Comparison of ENCODE assay signal across 26 cellular contexts in genomic region chr6:125365230-125365629, GRCh38.
"Had no signal": no experiment of that assay in that cellular context is flagged by ENCODE, and none has a peak within 500 bp of the region (broad histone marks: within the 10 kb centered on the region; RNA-seq: fewer than 3 reads in every experiment).

No MANE protein-coding gene starts in this region.

- H3K4me3 Mint-ChIP-seq: activated CD4-positive, alpha-beta memory T cell treated with anti-CD3 and anti-CD28 coated beads for 36 hours; activated CD4-positive, alpha-beta T cell treated with anti-CD3 and anti-CD28 coated beads, Interleukin-2, amount 10 ng/mL, durations not matched to agents 24 days and 14 days; activated naive CD4-positive, alpha-beta T cell treated with anti-CD3 and anti-CD28 coated beads, Interleukin-2, amount 50 U/mL, for 24 hours; activated naive CD8-positive, alpha-beta T cell treated with anti-CD3 and anti-CD28 coated beads, Interleukin-2, amount 50 U/mL, for 24 hours; memory B cell; natural killer cell; stimulated activated effector memory CD8-positive, alpha-beta T cell treated with anti-CD3 and anti-CD28 coated beads, Interleukin-12 subunit alpha, Interleukin-12 subunit beta, amount 100 ng/mL, for 72 hours; stimulated activated naive CD8-positive, alpha-beta T cell treated with anti-CD3 and anti-CD28 coated beads, Interleukin-15, Interleukin-2, amounts not matched to agents 100 ng/mL and 50 ng/mL, for 24 hours; T-helper 17 cell had no signal

- H3K36me3 Mint-ChIP-seq: activated CD4-positive, alpha-beta memory T cell treated with anti-CD3 and anti-CD28 coated beads for 36 hours; activated naive CD4-positive, alpha-beta T cell treated with anti-CD3 and anti-CD28 coated beads, Interleukin-2, amount 50 U/mL, for 24 hours; memory B cell; stimulated activated effector memory CD8-positive, alpha-beta T cell treated with anti-CD3 and anti-CD28 coated beads, Interleukin-12 subunit alpha, Interleukin-12 subunit beta, amount 100 ng/mL, for 72 hours had no signal

- H3K9me3 Mint-ChIP-seq: activated CD4-positive, alpha-beta memory T cell treated with anti-CD3 and anti-CD28 coated beads for 36 hours; activated CD4-positive, alpha-beta T cell treated with anti-CD3 and anti-CD28 coated beads, Interleukin-2, amount 10 ng/mL, durations not matched to agents 24 days and 14 days; activated naive CD4-positive, alpha-beta T cell treated with anti-CD3 and anti-CD28 coated beads, Interleukin-2, amount 50 U/mL, for 24 hours; activated naive CD8-positive, alpha-beta T cell treated with anti-CD3 and anti-CD28 coated beads, Interleukin-2, amount 50 U/mL, for 24 hours; activated T-helper 2 cell treated with anti-CD3 and anti-CD28 coated beads, Interferon-gamma antibody, Interleukin-2, Interleukin-4, amounts not matched to agents 10 μg/mL and 5 μg/mL and 100 μg/mL, durations not matched to agents 14 hours and 24 hours and 36 hours; natural killer cell; stimulated activated effector memory CD8-positive, alpha-beta T cell treated with anti-CD3 and anti-CD28 coated beads, Interleukin-12 subunit alpha, Interleukin-12 subunit beta, amount 100 ng/mL, for 72 hours; stimulated activated naive CD8-positive, alpha-beta T cell treated with anti-CD3 and anti-CD28 coated beads, Interleukin-15, Interleukin-2, amounts not matched to agents 100 ng/mL and 50 ng/mL, for 24 hours had no signal

- H3K4me3 ChIP-seq: breast epithelium, colonic mucosa, dorsolateral prefrontal cortex, right lobe of liver, skin epidermis, thyroid gland had no signal

- H3K27ac ChIP-seq: colonic mucosa, right lobe of liver, thyroid gland had no signal

- H3K4me1 ChIP-seq: colonic mucosa had no signal

- ATAC-seq: activated naive CD8-positive, alpha-beta T cell treated with anti-CD3 and anti-CD28 coated beads, Interleukin-2, amount 50 U/mL, for 24 hours; natural killer cell; right lobe of liver; SK-N-SH treated with all-trans-retinoic acid at 6 μM for 48 hours; stimulated activated effector memory CD8-positive, alpha-beta T cell treated with anti-CD3 and anti-CD28 coated beads, Interleukin-12 subunit alpha, Interleukin-12 subunit beta, amount 100 ng/mL, for 72 hours; T-helper 17 cell had no signal

- H3K9me3 ChIP-seq: breast epithelium, colonic mucosa, right lobe of liver, thyroid gland had no signal

- H3K4me1 Mint-ChIP-seq: activated CD4-positive, alpha-beta T cell treated with anti-CD3 and anti-CD28 coated beads, Interleukin-2, amount 10 ng/mL, durations not matched to agents 24 days and 14 days; stimulated activated effector memory CD8-positive, alpha-beta T cell treated with anti-CD3 and anti-CD28 coated beads, Interleukin-12 subunit alpha, Interleukin-12 subunit beta, amount 100 ng/mL, for 72 hours; T-helper 17 cell had no signal

- H3K27ac Mint-ChIP-seq: activated CD4-positive, alpha-beta memory T cell treated with anti-CD3 and anti-CD28 coated beads for 36 hours; activated CD4-positive, alpha-beta T cell treated with anti-CD3 and anti-CD28 coated beads, Interleukin-2, amount 10 ng/mL, durations not matched to agents 24 days and 14 days; activated naive CD4-positive, alpha-beta T cell treated with anti-CD3 and anti-CD28 coated beads, Interleukin-2, amount 50 U/mL, for 24 hours; activated naive CD8-positive, alpha-beta T cell treated with anti-CD3 and anti-CD28 coated beads, Interleukin-2, amount 50 U/mL, for 24 hours; activated T-helper 2 cell treated with anti-CD3 and anti-CD28 coated beads, Interferon-gamma antibody, Interleukin-2, Interleukin-4, amounts not matched to agents 10 μg/mL and 5 μg/mL and 100 μg/mL, durations not matched to agents 14 hours and 24 hours and 36 hours; memory B cell; natural killer cell; stimulated activated effector memory CD8-positive, alpha-beta T cell treated with anti-CD3 and anti-CD28 coated beads, Interleukin-12 subunit alpha, Interleukin-12 subunit beta, amount 100 ng/mL, for 72 hours; stimulated activated naive CD8-positive, alpha-beta T cell treated with anti-CD3 and anti-CD28 coated beads, Interleukin-15, Interleukin-2, amounts not matched to agents 100 ng/mL and 50 ng/mL, for 24 hours; T-helper 17 cell had no signal

- DNase-seq: activated CD4-positive, alpha-beta memory T cell treated with anti-CD3 and anti-CD28 coated beads for 36 hours; activated CD4-positive, alpha-beta T cell treated with anti-CD3 and anti-CD28 coated beads, Interleukin-2, amount 10 ng/mL, durations not matched to agents 24 days and 14 days; activated CD4-positive, CD25-positive, alpha-beta regulatory T cell treated with anti-CD3 and anti-CD28 coated beads, Interleukin-2, amount 50 U/mL, for 72 hours; activated naive CD8-positive, alpha-beta T cell treated with anti-CD3 and anti-CD28 coated beads, Interleukin-2, amount 50 U/mL, for 24 hours; activated T-cell treated with anti-CD3 and anti-CD28 coated beads, Interleukin-2, amount 50 U/mL, for 48 hours; amygdala; colonic mucosa; dorsolateral prefrontal cortex; effector memory CD4-positive, alpha-beta T cell; foreskin fibroblast; left cardiac atrium; natural killer cell; posterior cingulate gyrus; right lobe of liver; stimulated activated CD4-positive, alpha-beta T cell treated with anti-CD3 and anti-CD28 coated beads, Interleukin-4, amount 100 ng/mL, for 24 hours; substantia nigra; T-helper 17 cell; thyroid gland had no signal

- H3K27me3 ChIP-seq: breast epithelium, right lobe of liver, thyroid gland had no signal

- H3K36me3 ChIP-seq: breast epithelium, colonic mucosa, right lobe of liver, thyroid gland had no signal
